1 cellular context compared by ENCODE assay signal in the genomic region with DNA sequence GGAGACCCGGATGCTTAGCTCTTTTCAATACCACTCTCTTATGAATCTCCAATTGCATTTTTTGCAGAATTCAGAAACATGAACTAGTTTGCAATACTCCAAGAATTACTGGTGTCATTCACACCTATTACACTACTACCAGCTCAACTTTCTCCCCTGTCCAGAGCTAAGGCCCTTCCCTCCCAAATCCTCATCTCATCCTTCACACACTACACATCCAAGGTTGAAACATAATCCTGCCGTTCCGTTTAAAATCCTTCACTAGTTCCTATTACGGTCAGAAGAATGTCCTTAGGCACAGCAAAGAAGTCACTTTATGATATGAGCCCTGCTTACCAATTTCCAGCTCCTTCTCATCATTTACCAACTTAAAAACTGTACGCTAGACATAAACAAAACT.
TF ChIP-seq lines count a peak whose summit lies in the region.

No MANE protein-coding gene starts in this region.

TF ChIP-seq in HCT116, 20 proteins besides CTCF, POLR2A, EP300 and RAD21 (continued from another document):
- TF ChIP-seq ZFX (IDR thresholded peaks at IDR 0.05), result no peak
- no peak for TF ChIP-seq FOSL1 (IDR thresholded peaks at IDR 0.05; ENCODE audit: low read depth)
- no peak for TF ChIP-seq JUND (IDR thresholded peaks at IDR 0.05)
- TF ChIP-seq, protein P1, sequence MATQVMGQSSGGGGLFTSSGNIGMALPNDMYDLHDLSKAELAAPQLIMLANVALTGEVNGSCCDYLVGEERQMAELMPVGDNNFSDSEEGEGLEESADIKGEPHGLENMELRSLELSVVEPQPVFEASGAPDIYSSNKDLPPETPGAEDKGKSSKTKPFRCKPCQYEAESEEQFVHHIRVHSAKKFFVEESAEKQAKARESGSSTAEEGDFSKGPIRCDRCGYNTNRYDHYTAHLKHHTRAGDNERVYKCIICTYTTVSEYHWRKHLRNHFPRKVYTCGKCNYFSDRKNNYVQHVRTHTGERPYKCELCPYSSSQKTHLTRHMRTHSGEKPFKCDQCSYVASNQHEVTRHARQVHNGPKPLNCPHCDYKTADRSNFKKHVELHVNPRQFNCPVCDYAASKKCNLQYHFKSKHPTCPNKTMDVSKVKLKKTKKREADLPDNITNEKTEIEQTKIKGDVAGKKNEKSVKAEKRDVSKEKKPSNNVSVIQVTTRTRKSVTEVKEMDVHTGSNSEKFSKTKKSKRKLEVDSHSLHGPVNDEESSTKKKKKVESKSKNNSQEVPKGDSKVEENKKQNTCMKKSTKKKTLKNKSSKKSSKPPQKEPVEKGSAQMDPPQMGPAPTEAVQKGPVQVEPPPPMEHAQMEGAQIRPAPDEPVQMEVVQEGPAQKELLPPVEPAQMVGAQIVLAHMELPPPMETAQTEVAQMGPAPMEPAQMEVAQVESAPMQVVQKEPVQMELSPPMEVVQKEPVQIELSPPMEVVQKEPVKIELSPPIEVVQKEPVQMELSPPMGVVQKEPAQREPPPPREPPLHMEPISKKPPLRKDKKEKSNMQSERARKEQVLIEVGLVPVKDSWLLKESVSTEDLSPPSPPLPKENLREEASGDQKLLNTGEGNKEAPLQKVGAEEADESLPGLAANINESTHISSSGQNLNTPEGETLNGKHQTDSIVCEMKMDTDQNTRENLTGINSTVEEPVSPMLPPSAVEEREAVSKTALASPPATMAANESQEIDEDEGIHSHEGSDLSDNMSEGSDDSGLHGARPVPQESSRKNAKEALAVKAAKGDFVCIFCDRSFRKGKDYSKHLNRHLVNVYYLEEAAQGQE (IDR thresholded peaks at IDR 0.05; ENCODE audit: low read depth), result no peak
- TF ChIP-seq YY1 (IDR thresholded peaks at IDR 0.05; ENCODE audit: extremely low read depth, insufficient replicate concordance, low read depth, low read length), result no peak
- TF ChIP-seq ZNF274 (IDR thresholded peaks at IDR 0.05; ENCODE audit: low read depth, low read length), result no peak
- TF ChIP-seq SIN3A (IDR thresholded peaks at IDR 0.05; ENCODE audit: low read depth), result no peak
- TF ChIP-seq CBX3 (IDR thresholded peaks at IDR 0.05; ENCODE audit: low read depth), result no peak
- no peak for TF ChIP-seq ELF1 (IDR thresholded peaks at IDR 0.05; ENCODE audit: borderline replicate concordance, low read depth)
